Comparison of ENCODE assay signal across 8 cellular contexts in the genomic region with DNA sequence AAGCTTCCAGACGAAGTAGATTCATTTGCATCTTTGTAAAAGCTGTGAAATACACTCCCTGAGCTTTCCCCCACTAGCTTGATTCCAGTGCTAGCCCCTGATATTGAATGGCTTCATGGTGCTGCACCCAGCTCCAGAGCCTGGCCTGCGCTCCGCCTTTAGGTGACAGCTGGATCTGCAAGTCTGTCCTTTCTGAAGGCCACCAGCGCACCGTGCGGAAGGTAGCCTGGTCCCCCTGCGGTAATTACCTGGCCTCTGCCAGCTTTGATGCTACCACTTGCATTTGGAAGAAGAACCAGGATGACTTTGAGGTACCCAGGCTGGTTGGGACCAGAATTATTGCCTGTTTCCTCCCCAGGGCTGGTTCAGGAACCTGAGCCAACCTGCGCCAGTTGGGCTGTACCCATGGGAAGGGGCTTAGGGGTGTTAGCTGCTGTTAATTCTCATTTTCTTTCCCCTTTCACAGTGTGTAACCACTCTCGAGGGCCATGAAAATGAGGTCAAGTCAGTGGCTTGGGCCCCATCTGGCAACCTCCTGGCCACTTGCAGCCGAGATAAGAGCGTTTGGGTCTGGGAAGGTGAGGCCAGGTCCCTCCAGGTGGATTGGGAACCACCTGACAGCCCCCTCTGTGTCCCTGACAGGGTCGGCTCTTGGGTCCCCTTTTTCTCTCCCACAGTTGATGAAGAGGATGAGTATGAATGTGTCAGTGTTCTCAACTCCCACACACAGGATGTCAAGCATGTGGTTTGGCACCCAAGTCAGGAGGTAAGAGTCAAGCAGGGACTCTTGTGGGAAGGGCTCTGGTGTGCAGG. TPM values are rescaled to one million over a fixed set of nuclear protein-coding genes. Genes with fewer than 3 reads are reported as not detected.
DNase-seq lines count a peak whose midpoint lies in the region; ATAC-seq and TF ChIP-seq lines count a peak whose summit lies in the region.

No MANE protein-coding gene starts in this region.

- H3K4me1 Mint-ChIP-seq in activated T-cell treated with anti-CD3 and anti-CD28 coated beads, Interleukin-2, amount 50 U/mL, for 4 hours (ENCODE audit: low read depth), result peaks cover 41% of the 10 kb centered on the region

- no peaks in the 10 kb centered on the region for H3K9me3 Mint-ChIP-seq in activated T-cell treated with anti-CD3 and anti-CD28 coated beads, Interleukin-2, amount 50 U/mL, for 4 hours

- peaks cover 21% of the 10 kb centered on the region for H3K36me3 Mint-ChIP-seq in activated T-cell treated with anti-CD3 and anti-CD28 coated beads, Interleukin-2, amount 50 U/mL, for 4 hours (ENCODE audit: insufficient read depth)

- intact Hi-C loops in Right ventricle myocardium inferior (cut with DNase I), result loop anchor here (5.0 kb wide), 2 partner anchors 35 to 120 kb away; partner anchors contain the start of gene DUSP2

- H3K27me3 Mint-ChIP-seq in activated T-cell treated with anti-CD3 and anti-CD28 coated beads, Interleukin-2, amount 50 U/mL, for 4 hours (ENCODE audit: low read depth), result no peaks in the 10 kb centered on the region

- TF ChIP-seq CTCF in cardiac muscle cell (IDR thresholded peaks at IDR 0.05; ENCODE audit: low read depth, low read length) (peak; percentile 41), foreskin keratinocyte (conservative IDR thresholded peaks at IDR 0.05) (peak; percentile 49)

- H3K27me3 ChIP-seq in cardiac muscle cell (no peaks in the 10 kb centered on the region), foreskin keratinocyte (no peaks in the 10 kb centered on the region)

- ATAC-seq in Right ventricle myocardium inferior (no peak), foreskin keratinocyte (no peak), GM21717 (IDR thresholded peaks at IDR 0.05; ENCODE audit: unreplicated experiment) (no peak), GM19397 (IDR thresholded peaks at IDR 0.05; ENCODE audit: unreplicated experiment) (no peak)
- ATAC-seq in activated T-cell treated with anti-CD3 and anti-CD28 coated beads, Interleukin-2, amount 50 U/mL, for 4 hours, result peak; percentile 19 to 33

- DNase-seq in cardiac muscle cell (ENCODE audit: low read depth in 1 of 2, low spot score in 1 of 2) (peak; percentile 28 to 56), Right ventricle myocardium inferior (ENCODE audit: missing footprints) (no peak), NCI-H82 (lab: John Stamatoyannopoulos, UW) (peak; percentile 72), foreskin keratinocyte (peak in 1 of 2 donors; percentile 2)
- DNase-seq in activated T-cell treated with anti-CD3 and anti-CD28 coated beads, Interleukin-2, amount 50 U/mL, for 4 hours, result peak; percentile 20
- peak; percentile 40 to 50 (median 48) for DNase-seq in stimulated activated CD4-positive, alpha-beta T cell treated with anti-CD3 and anti-CD28 coated beads, Interleukin-12 subunit alpha, Interleukin-12 subunit beta, amount 100 ng/mL, for 48 hours (ENCODE audit: low read depth in 2 of 3, low spot score in 1 of 3)

- no peaks in the 10 kb centered on the region for H3K9me3 ChIP-seq in cardiac muscle cell (ENCODE audit: low read depth)

- H3K4me3 Mint-ChIP-seq in activated T-cell treated with anti-CD3 and anti-CD28 coated beads, Interleukin-2, amount 50 U/mL, for 4 hours, result peak overlapping the region; percentile 99

- peaks cover 20% of the 10 kb centered on the region for H3K4me1 ChIP-seq in cardiac muscle cell (ENCODE audit: low read depth)
- H3K4me1 ChIP-seq in foreskin keratinocyte, result peaks cover 9% of the 10 kb centered on the region

- H3K36me3 ChIP-seq in cardiac muscle cell, result peaks cover 29% of the 10 kb centered on the region

- H3K27ac ChIP-seq in cardiac muscle cell, result no peak overlapping the region
- H3K27ac ChIP-seq in foreskin keratinocyte, result no peak overlapping the region

- H3K4me3 ChIP-seq in cardiac muscle cell, result peak overlapping the region; percentile 82

RNA-seq across cellular contexts. Expression of gene CIAO1, which starts 1.3 kb away (rescaled TPM):
- total RNA-seq in cardiac muscle cell, result 97.3 and 117 TPM in 2 replicates
- 88.6 and 92.4 TPM in 2 replicates for polyA plus RNA-seq in cardiac muscle cell
- 59.9 TPM for total RNA-seq in Right ventricle myocardium inferior
- 100 to 1,000 TPM; 106 to 114 (median 109) TPM for total RNA-seq in activated T-cell treated with anti-CD3 and anti-CD28 coated beads, Interleukin-2, amount 50 U/mL, for 4 hours
- total RNA-seq in foreskin keratinocyte, result 59.5 and 63.9 TPM in 2 replicates
- 41.7 and 43.3 TPM in 2 replicates for polyA plus RNA-seq in foreskin keratinocyte

RNA-seq across cellular contexts. Expression of gene TMEM127, which starts 1.6 kb away (rescaled TPM):
- 55.8 and 59.1 TPM in 2 replicates for total RNA-seq in cardiac muscle cell
- 71.0 and 84.2 TPM in 2 replicates for polyA plus RNA-seq in cardiac muscle cell
- total RNA-seq in Right ventricle myocardium inferior, result 68.2 TPM
- 10 to 100 TPM; 31.9 to 37.5 (median 36.9) TPM for total RNA-seq in activated T-cell treated with anti-CD3 and anti-CD28 coated beads, Interleukin-2, amount 50 U/mL, for 4 hours
- total RNA-seq in foreskin keratinocyte, result 24.7 and 26.1 TPM in 2 replicates
- 17.3 and 19.7 TPM in 2 replicates for polyA plus RNA-seq in foreskin keratinocyte

RNA-seq across cellular contexts. Expression of gene SNRNP200, which starts 38.0 kb away (rescaled TPM):
- 58.6 and 85.3 TPM in 2 replicates for total RNA-seq in cardiac muscle cell
- 96.4 and 97.1 TPM in 2 replicates for polyA plus RNA-seq in cardiac muscle cell
- 50.9 TPM for total RNA-seq in Right ventricle myocardium inferior
- total RNA-seq in activated T-cell treated with anti-CD3 and anti-CD28 coated beads, Interleukin-2, amount 50 U/mL, for 4 hours, result 100 to 1,000 TPM; 219 to 232 (median 223) TPM
- total RNA-seq in foreskin keratinocyte, result 86.0 and 94.9 TPM in 2 replicates
- polyA plus RNA-seq in foreskin keratinocyte, result 73.5 and 80.9 TPM in 2 replicates

RNA-seq across cellular contexts. Expression of gene ITPRIPL1, which starts 57.8 kb away (rescaled TPM):
- 1.1 and 1.3 TPM in 2 replicates for total RNA-seq in cardiac muscle cell
- 1.3 and 1.5 TPM in 2 replicates for polyA plus RNA-seq in cardiac muscle cell
- 1.4 TPM for total RNA-seq in Right ventricle myocardium inferior
- total RNA-seq in activated T-cell treated with anti-CD3 and anti-CD28 coated beads, Interleukin-2, amount 50 U/mL, for 4 hours, result 10 to 100 TPM; 30.2 to 39.5 (median 31.6) TPM
- total RNA-seq in foreskin keratinocyte, result 7.2 and 7.7 TPM in 2 replicates
- polyA plus RNA-seq in foreskin keratinocyte, result 3.2 and 3.5 TPM in 2 replicates

RNA-seq across cellular contexts. Expression of gene STARD7, which starts 58.7 kb away (rescaled TPM):
- total RNA-seq in cardiac muscle cell (152 and 161 TPM in 2 replicates), Right ventricle myocardium inferior (194 TPM), foreskin keratinocyte (110 and 120 TPM in 2 replicates)
- polyA plus RNA-seq in cardiac muscle cell (214 and 246 TPM in 2 replicates), foreskin keratinocyte (48.3 and 62.2 TPM in 2 replicates)
- total RNA-seq in activated T-cell treated with anti-CD3 and anti-CD28 coated beads, Interleukin-2, amount 50 U/mL, for 4 hours, result 100 to 1,000 TPM; 241 to 281 (median 267) TPM

Comparison
In these comparisons a context has a peak if more than half of its experiments do, and no peak if none do; other contexts are left out.
1. ATAC-seq: peak in activated T-cell treated with anti-CD3 and anti-CD28 coated beads, Interleukin-2, amount 50 U/mL, for 4 hours (2 of 2); none in Right ventricle myocardium inferior (single experiment), foreskin keratinocyte (single experiment), GM21717 (single experiment) and GM19397 (single experiment).